Comparison of ENCODE assay signal across 1 cellular context in genomic region chr5:41656597-41656996, GRCh38.
TF ChIP-seq lines count a peak whose summit lies in the region.

No MANE protein-coding gene starts in this region.

TF ChIP-seq in neural cell, 6 proteins besides CTCF, POLR2A, EP300 and RAD21 (continued from another document):
- peak; percentile 71 for TF ChIP-seq POLR2AphosphoS5 (IDR thresholded peaks at IDR 0.05)
TF ChIP-seq in neural cell: peak in this region for 2.
